28 cellular contexts compared by ENCODE assay signal in the genomic region with DNA sequence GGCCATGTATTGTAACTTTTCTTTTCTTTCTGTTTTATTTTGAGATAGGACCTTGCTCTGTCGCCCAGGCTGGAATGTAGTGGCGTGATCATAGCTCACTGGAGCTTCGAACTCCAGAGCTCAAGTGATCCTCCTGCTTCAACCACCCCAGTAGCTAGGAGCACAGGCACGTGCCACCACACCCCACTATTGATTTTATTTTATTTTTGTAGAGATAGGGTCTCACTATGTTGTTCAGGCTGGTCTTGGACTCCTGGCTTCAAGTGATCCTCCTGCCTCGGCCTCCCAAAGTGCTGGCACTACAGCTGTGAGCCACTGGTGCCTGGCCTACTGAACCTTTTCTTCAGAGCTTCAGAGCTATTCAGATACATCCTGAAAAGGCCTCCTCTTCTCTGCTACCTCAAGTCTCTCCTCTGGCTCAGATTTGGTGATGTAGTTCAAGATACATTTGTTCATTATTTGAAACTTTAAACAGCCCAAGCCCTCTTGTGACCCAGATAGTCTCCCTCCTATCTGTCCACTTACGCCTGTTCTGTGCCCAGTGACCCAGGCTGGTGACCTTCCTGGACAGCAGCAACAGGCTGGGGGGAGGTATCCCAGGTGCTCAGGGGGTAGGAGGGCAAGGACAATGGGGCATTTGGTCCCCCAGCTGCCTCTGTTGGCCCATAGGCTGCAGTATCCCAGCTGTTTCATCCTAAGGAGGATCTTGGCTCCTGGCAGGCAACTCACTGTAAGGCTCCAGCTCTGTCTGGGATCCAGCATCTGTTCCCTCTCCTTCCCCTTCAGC. TPM values are rescaled to one million over a fixed set of nuclear protein-coding genes. Genes with fewer than 3 reads are reported as not detected.
"Had no signal": no experiment of that assay in that cellular context is flagged by ENCODE, and none has a peak within 500 bp of the region (broad histone marks: within the 10 kb centered on the region; RNA-seq: fewer than 3 reads in every experiment).

No MANE protein-coding gene starts in this region.

- ATAC-seq: naive thymus-derived CD8-positive, alpha-beta T cell; psoas muscle; right cardiac atrium; right lobe of liver; stimulated activated effector memory CD8-positive, alpha-beta T cell treated with anti-CD3 and anti-CD28 coated beads, Interleukin-12 subunit alpha, Interleukin-12 subunit beta, amount 100 ng/mL, for 72 hours; stimulated activated naive B cell treated with anti-CD40 and anti-IgM and Interleukin-4, amounts not matched to agents 10 μg/mL and 1 μg/mL and 100 μg/mL, for 72 hours had no signal

- H3K27ac ChIP-seq: ovary, psoas muscle, right lobe of liver, sigmoid colon, stomach, thoracic aorta, thyroid gland, tibial nerve, upper lobe of left lung had no signal

- H3K36me3 Mint-ChIP-seq: naive B cell; naive thymus-derived CD8-positive, alpha-beta T cell; stimulated activated effector memory CD8-positive, alpha-beta T cell treated with anti-CD3 and anti-CD28 coated beads, Interleukin-12 subunit alpha, Interleukin-12 subunit beta, amount 100 ng/mL, for 72 hours had no signal

- DNase-seq: naive B cell; naive thymus-derived CD8-positive, alpha-beta T cell; nephron progenitor cell; occipital lobe; ovary; posterior cingulate gyrus; psoas muscle; right cardiac atrium; right lobe of liver; sigmoid colon; small intestine; stimulated activated CD4-positive, alpha-beta T cell treated with anti-CD3 and anti-CD28 coated beads, Interleukin-15, amount 100 ng/mL, for 24 hours; stimulated activated CD4-positive, alpha-beta T cell treated with anti-CD3 and anti-CD28 coated beads, Interleukin-2, amount 100 ng/mL, for 24 hours; stimulated activated CD4-positive, alpha-beta T cell treated with anti-CD3 and anti-CD28 coated beads, Interleukin-2, amount 100 ng/mL, for 48 hours; stimulated activated CD4-positive, alpha-beta T cell treated with anti-CD3 and anti-CD28 coated beads, Interleukin-4, amount 100 ng/mL, for 24 hours; stimulated activated naive B cell treated with anti-CD40 and anti-IgM and Interleukin-4, amounts not matched to agents 10 μg/mL and 1 μg/mL and 100 μg/mL, for 72 hours; stimulated activated naive CD4-positive, alpha-beta T cell treated with Interleukin-2 at 50 U/mL for 16 hours; stomach; thyroid gland; trophoblast cell; upper lobe of left lung had no signal

- H3K4me3 Mint-ChIP-seq: naive thymus-derived CD8-positive, alpha-beta T cell; nephron progenitor cell; neural crest cell; stimulated activated effector memory CD8-positive, alpha-beta T cell treated with anti-CD3 and anti-CD28 coated beads, Interleukin-12 subunit alpha, Interleukin-12 subunit beta, amount 100 ng/mL, for 72 hours; stimulated activated naive B cell treated with anti-CD40 and anti-IgM and Interleukin-4, amounts not matched to agents 10 μg/mL and 1 μg/mL and 100 μg/mL, for 72 hours; stimulated activated naive CD8-positive, alpha-beta T cell treated with anti-CD3 and anti-CD28 coated beads, Interleukin-15, Interleukin-2, amounts not matched to agents 100 ng/mL and 50 ng/mL, for 24 hours had no signal

- H3K4me1 Mint-ChIP-seq: nephron progenitor cell, neural crest cell had no signal

- H3K36me3 ChIP-seq: ovary, right lobe of liver, sigmoid colon, stomach, thoracic aorta, thyroid gland, upper lobe of left lung had no signal

- H3K27ac Mint-ChIP-seq: naive thymus-derived CD8-positive, alpha-beta T cell; nephron progenitor cell; progenitor cell of endocrine pancreas; stimulated activated effector memory CD8-positive, alpha-beta T cell treated with anti-CD3 and anti-CD28 coated beads, Interleukin-12 subunit alpha, Interleukin-12 subunit beta, amount 100 ng/mL, for 72 hours; stimulated activated naive B cell treated with anti-CD40 and anti-IgM and Interleukin-4, amounts not matched to agents 10 μg/mL and 1 μg/mL and 100 μg/mL, for 72 hours; stimulated activated naive CD8-positive, alpha-beta T cell treated with anti-CD3 and anti-CD28 coated beads, Interleukin-15, Interleukin-2, amounts not matched to agents 100 ng/mL and 50 ng/mL, for 24 hours had no signal

- H3K4me1 ChIP-seq: psoas muscle, right lobe of liver, stomach, thyroid gland had no signal

- H3K9me3 Mint-ChIP-seq: naive thymus-derived CD8-positive, alpha-beta T cell; nephron progenitor cell; neural crest cell; stimulated activated effector memory CD8-positive, alpha-beta T cell treated with anti-CD3 and anti-CD28 coated beads, Interleukin-12 subunit alpha, Interleukin-12 subunit beta, amount 100 ng/mL, for 72 hours; stimulated activated naive CD8-positive, alpha-beta T cell treated with anti-CD3 and anti-CD28 coated beads, Interleukin-15, Interleukin-2, amounts not matched to agents 100 ng/mL and 50 ng/mL, for 24 hours had no signal

- H3K27me3 ChIP-seq: ovary, right lobe of liver, sigmoid colon, stomach, thyroid gland, tibial nerve, upper lobe of left lung had no signal

- H3K4me3 ChIP-seq: ovary, psoas muscle, right lobe of liver, sigmoid colon, stomach, thoracic aorta, thyroid gland, tibial nerve, upper lobe of left lung had no signal

- H3K9me3 ChIP-seq: ovary, psoas muscle, right lobe of liver, sigmoid colon, stomach, thoracic aorta, thyroid gland, tibial nerve, upper lobe of left lung had no signal

- H3K9ac ChIP-seq: parathyroid adenoma had no signal

RNA-seq across cellular contexts. Expression of a gene that starts 38.6 kb away (rescaled TPM):
- total RNA-seq: naive thymus-derived CD8-positive, alpha-beta T cell had no signal
- polyA plus RNA-seq: naive thymus-derived CD8-positive, alpha-beta T cell had no signal
